ENCODE assay signal across 31 cellular contexts in the genomic region with DNA sequence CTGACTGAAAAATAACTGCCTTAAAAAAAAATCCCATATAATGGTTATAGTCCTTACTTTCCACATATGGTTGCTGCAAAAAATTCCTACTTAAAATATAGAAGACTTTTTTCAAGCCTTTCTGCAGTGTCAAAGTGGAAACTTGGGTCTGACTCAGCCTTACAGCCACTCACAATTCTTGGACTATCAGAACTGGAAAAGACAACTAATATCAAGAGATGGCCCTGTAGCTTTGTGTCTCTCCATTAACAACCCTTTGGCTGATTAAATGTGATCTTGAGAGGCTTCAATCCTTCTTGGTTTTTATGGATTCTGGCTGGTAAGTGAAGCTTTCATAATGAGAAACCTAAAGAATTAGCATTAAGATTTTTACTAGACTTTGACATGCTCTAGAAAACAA.
"Had no signal": no experiment of that assay in that cellular context is flagged by ENCODE, and none has a peak within 500 bp of the region (broad histone marks: within the 10 kb centered on the region; RNA-seq: fewer than 3 reads in every experiment).

No MANE protein-coding gene starts in this region.

- DNase-seq: activated B cell treated with CpG ODN at 0.5 μM for 24 hours; activated CD4-positive, alpha-beta memory T cell treated with anti-CD3 and anti-CD28 coated beads for 36 hours; activated CD4-positive, alpha-beta T cell treated with anti-CD3 and anti-CD28 coated beads, Interleukin-2, amount 10 ng/mL, durations not matched to agents 24 days and 14 days; activated CD8-positive, alpha-beta memory T cell treated with anti-CD3 and anti-CD28 coated beads, Interleukin-2, amount 50 U/mL, for 48 hours; activated gamma-delta T cell; activated naive CD4-positive, alpha-beta T cell; activated naive CD4-positive, alpha-beta T cell treated with anti-CD3 and anti-CD28 coated beads, Interleukin-2, amount 10 ng/mL, durations not matched to agents 7 days and 5 days; activated naive CD8-positive, alpha-beta T cell treated with anti-CD3 and anti-CD28 coated beads, Interleukin-2, amount 10 ng/mL, durations not matched to agents 7 days and 5 days; activated T-cell treated with anti-CD3 and anti-CD28 coated beads for 4 hours; activated T-cell treated with anti-CD3 and anti-CD28 coated beads, Interleukin-2, amount 50 U/mL, for 4 hours; central memory CD4-positive, alpha-beta T cell; dorsolateral prefrontal cortex; effector memory CD4-positive, alpha-beta T cell; endodermal cell; foreskin fibroblast; head of caudate nucleus; T-helper 1 cell; T-helper 17 cell; T1000; WERI-Rb-1 had no signal

- H3K27ac ChIP-seq: ascending aorta, breast epithelium, cardiac muscle cell, coronary artery, dorsolateral prefrontal cortex, WERI-Rb-1 had no signal

- H3K4me3 Mint-ChIP-seq: activated B cell treated with CpG ODN at 0.5 μM for 24 hours; activated CD4-positive, alpha-beta memory T cell treated with anti-CD3 and anti-CD28 coated beads for 36 hours; activated CD4-positive, alpha-beta T cell treated with anti-CD3 and anti-CD28 coated beads, Interleukin-2, amount 10 ng/mL, durations not matched to agents 24 days and 14 days; activated naive CD4-positive, alpha-beta T cell treated with anti-CD3 and anti-CD28 coated beads, Interleukin-2, amount 10 ng/mL, durations not matched to agents 7 days and 5 days; activated naive CD8-positive, alpha-beta T cell treated with anti-CD3 and anti-CD28 coated beads, Interleukin-2, amount 10 ng/mL, durations not matched to agents 7 days and 5 days; activated T-cell treated with anti-CD3 and anti-CD28 coated beads, Interleukin-2, amount 50 U/mL, for 4 hours; activated T-helper 1 cell treated with anti-CD3 and anti-CD28 coated beads, Interleukin-12 subunit alpha, Interleukin-12 subunit beta, Interleukin-2, Interleukin-4 antibody, amounts not matched to agents 30 ng/mL and 10 ng/mL and 1 ng/mL, durations not matched to agents 14 hours and 24 hours and 36 hours; brain; dendritic cell treated with granulocyte-macrophage colony-stimulating factor and Interleukin-4, amounts not matched to agents 40 ng/mL and 50 ng/mL, for 4 days; endodermal cell; T-helper 17 cell; T-helper 2 cell treated with Interferon-gamma antibody and Interleukin-4, amounts not matched to agents 5 μg/mL and 100 μg/mL, for 36 hours had no signal

- H3K27ac Mint-ChIP-seq: activated B cell treated with CpG ODN at 0.5 μM for 24 hours; activated CD4-positive, alpha-beta memory T cell treated with anti-CD3 and anti-CD28 coated beads for 36 hours; activated CD4-positive, alpha-beta T cell treated with anti-CD3 and anti-CD28 coated beads, Interleukin-2, amount 10 ng/mL, durations not matched to agents 24 days and 14 days; activated naive CD4-positive, alpha-beta T cell treated with anti-CD3 and anti-CD28 coated beads, Interleukin-2, amount 10 ng/mL, durations not matched to agents 7 days and 5 days; activated naive CD4-positive, alpha-beta T cell treated with anti-CD3 and anti-CD28 coated beads, Interleukin-2, amount 50 U/mL, for 72 hours; activated naive CD8-positive, alpha-beta T cell treated with anti-CD3 and anti-CD28 coated beads, Interleukin-2, amount 10 ng/mL, durations not matched to agents 7 days and 5 days; activated T-helper 1 cell treated with anti-CD3 and anti-CD28 coated beads, Interleukin-12 subunit alpha, Interleukin-12 subunit beta, Interleukin-2, Interleukin-4 antibody, amounts not matched to agents 30 ng/mL and 10 ng/mL and 1 ng/mL, durations not matched to agents 14 hours and 24 hours and 36 hours; brain; dendritic cell treated with granulocyte-macrophage colony-stimulating factor and Interleukin-4, amounts not matched to agents 40 ng/mL and 50 ng/mL, for 4 days; endodermal cell; T-helper 17 cell; T-helper 2 cell treated with Interferon-gamma antibody and Interleukin-4, amounts not matched to agents 5 μg/mL and 100 μg/mL, for 36 hours had no signal

- H3K4me3 ChIP-seq: ascending aorta, breast epithelium, cardiac muscle cell, coronary artery, dorsolateral prefrontal cortex had no signal

- H3K27me3 ChIP-seq: ascending aorta, breast epithelium, cardiac muscle cell, dorsolateral prefrontal cortex had no signal

- H3K4me1 Mint-ChIP-seq: activated B cell treated with CpG ODN at 0.5 μM for 24 hours; activated CD4-positive, alpha-beta T cell treated with anti-CD3 and anti-CD28 coated beads, Interleukin-2, amount 10 ng/mL, durations not matched to agents 24 days and 14 days; activated naive CD4-positive, alpha-beta T cell treated with anti-CD3 and anti-CD28 coated beads, Interleukin-2, amount 10 ng/mL, durations not matched to agents 7 days and 5 days; activated naive CD8-positive, alpha-beta T cell treated with anti-CD3 and anti-CD28 coated beads, Interleukin-2, amount 10 ng/mL, durations not matched to agents 7 days and 5 days; brain; endodermal cell; T-helper 17 cell had no signal

- ATAC-seq: activated CD4-positive, CD25-positive, alpha-beta regulatory T cell treated with anti-CD3 and anti-CD28 coated beads, Interleukin-2, amount 50 U/mL, for 24 hours; activated T-cell treated with anti-CD3 and anti-CD28 coated beads, Interleukin-2, amount 50 U/mL, for 4 hours; esophagus mucosa; T-helper 17 cell had no signal

- H3K36me3 ChIP-seq: cardiac muscle cell, WERI-Rb-1 had no signal

- H3K27me3 Mint-ChIP-seq: activated B cell treated with CpG ODN at 0.5 μM for 24 hours; activated CD4-positive, alpha-beta memory T cell treated with anti-CD3 and anti-CD28 coated beads for 36 hours; activated CD4-positive, alpha-beta T cell treated with anti-CD3 and anti-CD28 coated beads, Interleukin-2, amount 10 ng/mL, durations not matched to agents 24 days and 14 days; activated naive CD4-positive, alpha-beta T cell treated with anti-CD3 and anti-CD28 coated beads, Interleukin-2, amount 10 ng/mL, durations not matched to agents 7 days and 5 days; activated naive CD8-positive, alpha-beta T cell treated with anti-CD3 and anti-CD28 coated beads, Interleukin-2, amount 10 ng/mL, durations not matched to agents 7 days and 5 days; brain; dendritic cell treated with granulocyte-macrophage colony-stimulating factor and Interleukin-4, amounts not matched to agents 40 ng/mL and 50 ng/mL, for 4 days; T-helper 17 cell had no signal
